Comparison of ENCODE assay signal across 24 cellular contexts in genomic region chr3:184377374-184377773, GRCh38. TPM values are rescaled to one million over a fixed set of nuclear protein-coding genes. Genes with fewer than 3 reads are reported as not detected.
DNase-seq lines count a peak whose midpoint lies in the region; ATAC-seq, FAIRE-seq and TF ChIP-seq lines count a peak whose summit lies in the region.
"Had no signal": no experiment of that assay in that cellular context is flagged by ENCODE, and none has a peak within 500 bp of the region (broad histone marks: within the 10 kb centered on the region; RNA-seq: fewer than 3 reads in every experiment).

No MANE protein-coding gene starts in this region.

- WGBS in H1 (ENCODE audit: extremely low coverage in 1 of 2, insufficient coverage in 1 of 2, insufficient read length in 1 of 2, insufficient replicate concordance in 2 of 2, low coverage in 1 of 2, low lambda C conversion rate in 2 of 2, missing lambda C conversion rate in 1 of 2), 2 experiments, result 90% methylated on average over 5 of the region's 5 CpGs; no CpG with 5 or more reads in 1 of the 2 experiments

- H3K4me3 Mint-ChIP-seq in neural progenitor cell, result peak overlapping the region; percentile 35
- H3K4me3 Mint-ChIP-seq: activated B cell treated with CpG ODN at 0.5 μM for 24 hours; activated naive CD8-positive, alpha-beta T cell treated with anti-CD3 and anti-CD28 coated beads for 36 hours; activated T-cell treated with anti-CD3 and anti-CD28 coated beads, Interleukin-2, amount 50 U/mL, for 72 hours; mesothelial cell of epicardium had no signal

- H3K36me3 Mint-ChIP-seq in neural progenitor cell, result no peaks in the 10 kb centered on the region
- H3K36me3 Mint-ChIP-seq: activated naive CD8-positive, alpha-beta T cell treated with anti-CD3 and anti-CD28 coated beads for 36 hours; brain; mesothelial cell of epicardium had no signal

- TF ChIP-seq RAD21 in H1 (IDR thresholded peaks at IDR 0.05 in 1 of 2, conservative IDR thresholded peaks at IDR 0.05 in 1 of 2; ENCODE audit: low read depth in 2 of 2, low read length in 2 of 2), result no peak

- no peaks in the 10 kb centered on the region for H3K79me1 ChIP-seq in H1 (ENCODE audit: low read depth, low read length)

- no peak overlapping the region for H2BK15ac ChIP-seq in H1 (ENCODE audit: low read length)

- DNase-seq in COLO668 (lab: John Stamatoyannopoulos, UW; ENCODE audit: unreplicated experiment) (peak; percentile 17), NCI-H2081 (lab: John Stamatoyannopoulos, UW) (peak; percentile 69 to 91), H1 (ENCODE audit: low read depth in 1 of 2, low spot score in 2 of 2) (no peak), neural progenitor cell (ENCODE audit: low spot score) (no peak), H7 (no peak), BE2C (no peak)
- no peak for DNase-seq in effector CD4-positive, alpha-beta T cell
- DNase-seq: ACHN; activated B cell treated with CpG ODN at 0.5 μM for 24 hours; activated naive CD8-positive, alpha-beta T cell treated with anti-CD3 and anti-CD28 coated beads for 36 hours; activated T-cell treated with anti-CD3 and anti-CD28 coated beads, Interleukin-2, amount 50 U/mL, for 72 hours; CD4-positive, alpha-beta T cell; colonic mucosa; left cardiac atrium; NCI-H1105 treated with DMSO at 0.1 percent for 48 hours; stimulated activated naive CD8-positive, alpha-beta T cell treated with anti-CD3 and anti-CD28 coated beads, Interleukin-15, Interleukin-2, amounts not matched to agents 100 U/mL and 50 U/mL, for 24 hours; T-helper 2 cell; transverse colon had no signal

- H2AK5ac ChIP-seq in H1 (ENCODE audit: low read depth, low read length), result no peak overlapping the region

- H2AFZ ChIP-seq in H1 (ENCODE audit: low read length), result no peak overlapping the region
- peak overlapping the region; percentile 63 for H2AFZ ChIP-seq in neural progenitor cell (replicated peaks)

- peaks cover 27 to 40% (median 38%) of the 10 kb centered on the region in 4 experiments for H3K27me3 ChIP-seq in H1 (replicated peaks in 1 of 4; ENCODE audit: control insufficient read depth in 3 of 4, extremely low read depth in 1 of 4, insufficient read depth in 3 of 4, low read length in 3 of 4)
- H3K27me3 ChIP-seq in neural progenitor cell, result peaks cover 38% of the 10 kb centered on the region
- H3K27me3 ChIP-seq in H7 (ENCODE audit: control insufficient read depth, insufficient read depth, low read length), result peaks cover 34% of the 10 kb centered on the region
- H3K27me3 ChIP-seq in BE2C, result peaks cover 92% of the 10 kb centered on the region
- H3K27me3 ChIP-seq: right atrium auricular region had no signal

- no peak for TF ChIP-seq EP300 in H1 (IDR thresholded peaks at IDR 0.05; ENCODE audit: borderline replicate concordance in 1 of 2, low read depth in 2 of 2, low read length in 2 of 2)

- ATAC-seq in GM19397 (IDR thresholded peaks at IDR 0.05; ENCODE audit: unreplicated experiment), result no peak
- ATAC-seq: activated T-cell treated with anti-CD3 and anti-CD28 coated beads, Interleukin-2, amount 50 U/mL, for 72 hours; left cardiac atrium had no signal

- no peak for TF ChIP-seq POLR2A in H1 (IDR thresholded peaks at IDR 0.05; ENCODE audit: control extremely low read depth in 1 of 2, low read depth in 2 of 2, low read length in 2 of 2)

- no peak overlapping the region for H3K9ac ChIP-seq in H1 (replicated peaks in 1 of 4; ENCODE audit: extremely low read depth in 1 of 4, low read depth in 3 of 4, low read length in 3 of 4)
- no peak overlapping the region for H3K9ac ChIP-seq in neural progenitor cell

- H3K4me1 Mint-ChIP-seq in neural progenitor cell, result peaks cover 30% of the 10 kb centered on the region

- no peak overlapping the region for H2BK120ac ChIP-seq in H1 (replicated peaks; ENCODE audit: low read depth, low read length)

- no peaks in the 10 kb centered on the region for H3K9me3 Mint-ChIP-seq in neural progenitor cell
- H3K9me3 Mint-ChIP-seq: activated B cell treated with CpG ODN at 0.5 μM for 24 hours; activated naive CD8-positive, alpha-beta T cell treated with anti-CD3 and anti-CD28 coated beads for 36 hours; activated T-cell treated with anti-CD3 and anti-CD28 coated beads, Interleukin-2, amount 50 U/mL, for 72 hours; brain; CD4-positive, alpha-beta T cell; mesothelial cell of epicardium had no signal

- H4K8ac ChIP-seq in H1 (ENCODE audit: extremely low read depth, insufficient read depth, low read length), result no peak overlapping the region

- no peaks in the 10 kb centered on the region for H3K9me3 ChIP-seq in H1 (ENCODE audit: insufficient read depth in 2 of 2, low read depth in 1 of 2, low read length in 1 of 2)
- no peaks in the 10 kb centered on the region for H3K9me3 ChIP-seq in neural progenitor cell (ENCODE audit: low read depth)
- no peaks in the 10 kb centered on the region for H3K9me3 ChIP-seq in BE2C
- H3K9me3 ChIP-seq: colonic mucosa, right atrium auricular region, transverse colon had no signal

- POLR2A ChIA-PET in H1 (lab: Charles Lee; ENCODE audit: partially characterized antibody), result interaction anchor here (0.6 to 1.7 kb wide), 3 partner anchors 10 to 161 kb away, joined by 3 to 5 read pairs (median 4); no protein-coding TSS in a partner anchor

- H2BK5ac ChIP-seq in H1 (ENCODE audit: low read depth, low read length), result no peak overlapping the region

- no peaks in the 10 kb centered on the region for H3K79me2 ChIP-seq in H1 (ENCODE audit: control insufficient read depth in 1 of 2, insufficient read depth in 2 of 2, low read length in 2 of 2)
- H3K79me2 ChIP-seq in neural progenitor cell (ENCODE audit: low read depth), result no peaks in the 10 kb centered on the region

- H3F3A ChIP-seq in neural progenitor cell (ENCODE audit: low read depth), result peaks cover 30% of the 10 kb centered on the region

- H3K4me3 ChIP-seq in H1 (ENCODE audit: extremely low read depth in 1 of 4, insufficient read depth in 2 of 4, low read depth in 3 of 4, low read length in 4 of 4) (peak overlapping the region in 1 of 4 experiments; percentile 41; a peak in 1 of 8 replicates), neural progenitor cell (peak overlapping the region; percentile 21), H7 (ENCODE audit: insufficient read depth, low read depth, low read length) (no peak overlapping the region), BE2C (ENCODE audit: low read depth, low read length) (no peak overlapping the region)
- H3K4me3 ChIP-seq: colonic mucosa, right atrium auricular region, transverse colon had no signal

- no peak overlapping the region for H4K91ac ChIP-seq in H1 (replicated peaks; ENCODE audit: insufficient read length, low read length)

- no peak overlapping the region for H3K27ac ChIP-seq in H1 (ENCODE audit: low read depth, low read length)
- no peak overlapping the region for H3K27ac ChIP-seq in neural progenitor cell
- H3K27ac ChIP-seq: colonic mucosa, right atrium auricular region had no signal

- no peak overlapping the region for H3K56ac ChIP-seq in H1 (replicated peaks; ENCODE audit: insufficient read length, low read depth, low read length)

- peak overlapping the region; percentile 62; the same call in 1 of the 2 replicates for H2BK12ac ChIP-seq in H1 (ENCODE audit: low read depth, low read length)

- no peak overlapping the region for H3K14ac ChIP-seq in H1 (ENCODE audit: insufficient read length)

- peaks cover 0 to 33% (median 27%) of the 10 kb centered on the region in 4 experiments; a peak in 6 of 7 replicates for H3K4me1 ChIP-seq in H1 (replicated peaks in 1 of 4; ENCODE audit: control insufficient read depth in 3 of 4, insufficient read depth in 4 of 4, low read length in 3 of 4)
- peaks cover 34% of the 10 kb centered on the region for H3K4me1 ChIP-seq in neural progenitor cell
- H3K4me1 ChIP-seq in BE2C, result peaks cover 10% of the 10 kb centered on the region

- peaks cover 15% of the 10 kb centered on the region; the same call in 1 of the 2 replicates for H3K23me2 ChIP-seq in H1 (ENCODE audit: low read depth, low read length)

- peaks cover 38% of the 10 kb centered on the region for H3K27me3 Mint-ChIP-seq in neural progenitor cell (ENCODE audit: insufficient read depth, low read depth)

- H2BK20ac ChIP-seq in H1 (ENCODE audit: low read length), result no peak overlapping the region

- FAIRE-seq in H1 (lab: Jason Lieb, UNC), result no peak

- H4K20me1 ChIP-seq in H1 (replicated peaks in 1 of 2; ENCODE audit: control insufficient read depth in 1 of 2, insufficient read depth in 2 of 2, low read length in 2 of 2) (peaks cover 2 to 7% of the 10 kb centered on the region in 2 experiments), neural progenitor cell (ENCODE audit: low read depth) (peaks cover 8% of the 10 kb centered on the region)

- CTCF ChIA-PET in H1 (lab: Charles Lee; ENCODE audit: partially characterized antibody), result interaction anchor here (1.0 to 2.1 kb wide), 17 partner anchors 8 to 401 kb away, joined by 3 to 10 read pairs (median 4); partner anchors contain the start of genes CLCN2 and POLR2H

- no peak overlapping the region for H3K23ac ChIP-seq in H1 (ENCODE audit: insufficient read length)

- TF ChIP-seq CTCF in H1 (IDR thresholded peaks at IDR 0.05; ENCODE audit: control extremely low read depth in 1 of 3, insufficient read depth in 1 of 3, low read depth in 1 of 3, low read length in 3 of 3), result no peak
- TF ChIP-seq CTCF in neural progenitor cell (IDR thresholded peaks at IDR 0.05), result no peak
- TF ChIP-seq CTCF in BE2C (IDR thresholded peaks at IDR 0.05; ENCODE audit: low read depth, low read length), result no peak

- peak overlapping the region; percentile 4 for H4K5ac ChIP-seq in H1 (ENCODE audit: insufficient read length, low read depth, low read length)

- H3K27ac Mint-ChIP-seq in neural progenitor cell, result no peak overlapping the region
- H3K27ac Mint-ChIP-seq: activated B cell treated with CpG ODN at 0.5 μM for 24 hours; activated naive CD8-positive, alpha-beta T cell treated with anti-CD3 and anti-CD28 coated beads for 36 hours; activated T-cell treated with anti-CD3 and anti-CD28 coated beads, Interleukin-2, amount 50 U/mL, for 72 hours; brain; CD4-positive, alpha-beta T cell; mesothelial cell of epicardium had no signal

- 0 out of 2 replicates have a peak overlapping the region, but pooled peaks have one; percentile 9 for H3K18ac ChIP-seq in H1 (ENCODE audit: extremely low read depth, low read length)

- peak overlapping the region; percentile 43 to 56 for H3K4me2 ChIP-seq in H1 (ENCODE audit: insufficient read depth in 1 of 2, low read depth in 2 of 2, low read length in 2 of 2)
- H3K4me2 ChIP-seq in neural progenitor cell, result peak overlapping the region; percentile 65

- H3K4ac ChIP-seq in H1 (replicated peaks; ENCODE audit: insufficient read length, low read depth, low read length), result no peak overlapping the region

- H3K36me3 ChIP-seq in H1 (ENCODE audit: control insufficient read depth in 2 of 4, insufficient read depth in 4 of 4, low read length in 3 of 4) (no peaks in the 10 kb centered on the region), neural progenitor cell (no peaks in the 10 kb centered on the region), H7 (replicated peaks; ENCODE audit: control insufficient read depth, insufficient read depth, low read length) (no peaks in the 10 kb centered on the region), BE2C (no peaks in the 10 kb centered on the region)
- H3K36me3 ChIP-seq: colonic mucosa, right atrium auricular region, transverse colon had no signal

RNA-seq across cellular contexts. Expression of gene THPO, which starts 0.6 kb away (rescaled TPM):
- total RNA-seq in H1 (2021; fragmentation: NEBNext Ultra II Directional; extraction: Animal tissue kit (Norgen Biotek cat#: 25700)), result 0.40 and 1.2 TPM in 2 replicates
- 0.82 and 1.4 TPM in 2 replicates for polyA plus RNA-seq in H1 (2011; rRNA removed)
- polyA plus RNA-seq in H1 (2011; cell fraction: cytosol; rRNA removed), result 0.56 TPM
- polyA plus RNA-seq in H1 (2011; cell fraction: nucleus; rRNA removed), result 0.94 TPM
- polyA plus RNA-seq in H1 (2012, experiment 1 of 2), result 0.68 to 1.2 TPM (median 0.87 TPM) in 4 replicates
- polyA plus RNA-seq in H1 (2012, experiment 2 of 2), result 0.66 TPM
- 0.43 TPM for polyA plus RNA-seq in H1 (2013, experiment 1 of 2)
- polyA plus RNA-seq in H1 (2013, experiment 2 of 2), result 0.53 TPM
- 0.37 and 1.0 TPM in 2 replicates for polyA minus RNA-seq in H1 (2011; rRNA and poly(A)+ RNA removed)
- polyA minus RNA-seq in H1 (2011; cell fraction: cytosol; rRNA and poly(A)+ RNA removed), result 1.2 TPM
- 0.50 TPM for polyA minus RNA-seq in H1 (2011; cell fraction: nucleus; rRNA and poly(A)+ RNA removed)
- total RNA-seq in neural progenitor cell (ENCODE audit: low replicate concordance), result 0.31 and 2.3 TPM in 2 replicates
- total RNA-seq in H7 (2014; rRNA removed; shearing (Covaris generic)), result 0.80 and 1.3 TPM in 2 replicates
- not detected for polyA plus RNA-seq in BE2C (2012; ENCODE audit: insufficient read depth, insufficient read length, low read depth)
- total RNA-seq: activated B cell treated with CpG ODN at 0.5 μM for 24 hours; activated naive CD8-positive, alpha-beta T cell treated with anti-CD3 and anti-CD28 coated beads for 36 hours; activated T-cell treated with anti-CD3 and anti-CD28 coated beads, Interleukin-2, amount 50 U/mL, for 72 hours; CD4-positive, alpha-beta T cell; Daoy; LHCN-M2; transverse colon had no signal

RNA-seq across cellular contexts. Expression of gene CHRD, which starts 2.5 kb away (rescaled TPM):
- 0.63 and 0.86 TPM in 2 replicates for total RNA-seq in H1 (2021; fragmentation: NEBNext Ultra II Directional; extraction: Animal tissue kit (Norgen Biotek cat#: 25700))
- 0.62 and 1.7 TPM in 2 replicates for polyA plus RNA-seq in H1 (2011; rRNA removed)
- polyA plus RNA-seq in H1 (2011; cell fraction: cytosol; rRNA removed), result 1.4 TPM
- 10.3 TPM for polyA plus RNA-seq in H1 (2011; cell fraction: nucleus; rRNA removed)
- polyA plus RNA-seq in H1 (2012, experiment 1 of 2), result 0.52 to 1.4 TPM (median 0.80 TPM) in 4 replicates
- 0.98 TPM for polyA plus RNA-seq in H1 (2012, experiment 2 of 2)
- 0.28 TPM for polyA plus RNA-seq in H1 (2013, experiment 1 of 2)
- 0.35 TPM for polyA plus RNA-seq in H1 (2013, experiment 2 of 2)
- 0.15 and 0.22 TPM in 2 replicates for polyA minus RNA-seq in H1 (2011; rRNA and poly(A)+ RNA removed)
- polyA minus RNA-seq in H1 (2011; cell fraction: cytosol; rRNA and poly(A)+ RNA removed), result 0.37 TPM
- polyA minus RNA-seq in H1 (2011; cell fraction: nucleus; rRNA and poly(A)+ RNA removed), result 2.3 TPM
- 2.3 and 6.8 TPM in 2 replicates for total RNA-seq in neural progenitor cell (ENCODE audit: low replicate concordance)
- total RNA-seq in H7 (2014; rRNA removed; shearing (Covaris generic)), result 4.5 and 10.5 TPM in 2 replicates
- not detected for polyA plus RNA-seq in BE2C (2012; ENCODE audit: insufficient read depth, insufficient read length, low read depth)
- total RNA-seq: activated B cell treated with CpG ODN at 0.5 μM for 24 hours; activated naive CD8-positive, alpha-beta T cell treated with anti-CD3 and anti-CD28 coated beads for 36 hours had no signal

RNA-seq across cellular contexts. Expression of gene POLR2H, which starts 15.9 kb away (rescaled TPM):
- total RNA-seq in H1 (2021; fragmentation: NEBNext Ultra II Directional; extraction: Animal tissue kit (Norgen Biotek cat#: 25700)), result 113 and 118 TPM in 2 replicates
- 253 and 335 TPM in 2 replicates for polyA plus RNA-seq in H1 (2011; rRNA removed)
- polyA plus RNA-seq in H1 (2011; cell fraction: cytosol; rRNA removed), result 372 TPM
- polyA plus RNA-seq in H1 (2011; cell fraction: nucleus; rRNA removed), result 132 TPM
- polyA plus RNA-seq in H1 (2012, experiment 1 of 2), result 156 to 183 TPM (median 164 TPM) in 4 replicates
- 190 TPM for polyA plus RNA-seq in H1 (2012, experiment 2 of 2)
- 109 TPM for polyA plus RNA-seq in H1 (2013, experiment 1 of 2)
- 115 TPM for polyA plus RNA-seq in H1 (2013, experiment 2 of 2)
- polyA minus RNA-seq in H1 (2011; rRNA and poly(A)+ RNA removed), result 65.8 and 81.4 TPM in 2 replicates
- 55.6 TPM for polyA minus RNA-seq in H1 (2011; cell fraction: cytosol; rRNA and poly(A)+ RNA removed)
- 54.6 TPM for polyA minus RNA-seq in H1 (2011; cell fraction: nucleus; rRNA and poly(A)+ RNA removed)
- 128 and 173 TPM in 2 replicates for total RNA-seq in neural progenitor cell (ENCODE audit: low replicate concordance)
- 92.8 and 100 TPM in 2 replicates for total RNA-seq in H7 (2014; rRNA removed; shearing (Covaris generic))
- polyA plus RNA-seq in BE2C (2012; ENCODE audit: insufficient read depth, insufficient read length, low read depth), result 242 TPM

RNA-seq across cellular contexts. Expression of gene CLCN2, which starts 16.0 kb away (rescaled TPM):
- 11.8 and 13.7 TPM in 2 replicates for total RNA-seq in H1 (2021; fragmentation: NEBNext Ultra II Directional; extraction: Animal tissue kit (Norgen Biotek cat#: 25700))
- 16.1 and 20.7 TPM in 2 replicates for polyA plus RNA-seq in H1 (2011; rRNA removed)
- polyA plus RNA-seq in H1 (2011; cell fraction: cytosol; rRNA removed), result 11.9 TPM
- polyA plus RNA-seq in H1 (2011; cell fraction: nucleus; rRNA removed), result 101 TPM
- polyA plus RNA-seq in H1 (2012, experiment 1 of 2), result 10.2 to 14.4 TPM (median 13.8 TPM) in 4 replicates
- 9.8 TPM for polyA plus RNA-seq in H1 (2012, experiment 2 of 2)
- 12.1 TPM for polyA plus RNA-seq in H1 (2013, experiment 1 of 2)
- polyA plus RNA-seq in H1 (2013, experiment 2 of 2), result 9.9 TPM
- 21.6 and 30.2 TPM in 2 replicates for polyA minus RNA-seq in H1 (2011; rRNA and poly(A)+ RNA removed)
- polyA minus RNA-seq in H1 (2011; cell fraction: cytosol; rRNA and poly(A)+ RNA removed), result 10.0 TPM
- polyA minus RNA-seq in H1 (2011; cell fraction: nucleus; rRNA and poly(A)+ RNA removed), result 57.3 TPM
- 16.5 and 38.2 TPM in 2 replicates for total RNA-seq in neural progenitor cell (ENCODE audit: low replicate concordance)
- total RNA-seq in H7 (2014; rRNA removed; shearing (Covaris generic)), result 17.1 and 22.3 TPM in 2 replicates
- polyA plus RNA-seq in BE2C (2012; ENCODE audit: insufficient read depth, insufficient read length, low read depth), result 12.2 TPM

RNA-seq across cellular contexts. Expression of gene FAM131A, which starts 40.0 kb away (rescaled TPM):
- 15.4 and 16.0 TPM in 2 replicates for total RNA-seq in H1 (2021; fragmentation: NEBNext Ultra II Directional; extraction: Animal tissue kit (Norgen Biotek cat#: 25700))
- polyA plus RNA-seq in H1 (2011; rRNA removed), result 21.9 and 35.3 TPM in 2 replicates
- polyA plus RNA-seq in H1 (2011; cell fraction: cytosol; rRNA removed), result 27.7 TPM
- 29.2 TPM for polyA plus RNA-seq in H1 (2011; cell fraction: nucleus; rRNA removed)
- polyA plus RNA-seq in H1 (2012, experiment 1 of 2), result 10.0 to 18.5 TPM (median 15.4 TPM) in 4 replicates
- 12.7 TPM for polyA plus RNA-seq in H1 (2012, experiment 2 of 2)
- polyA plus RNA-seq in H1 (2013, experiment 1 of 2), result 9.2 TPM
- polyA plus RNA-seq in H1 (2013, experiment 2 of 2), result 8.7 TPM
- 8.8 and 13.9 TPM in 2 replicates for polyA minus RNA-seq in H1 (2011; rRNA and poly(A)+ RNA removed)
- 7.0 TPM for polyA minus RNA-seq in H1 (2011; cell fraction: cytosol; rRNA and poly(A)+ RNA removed)
- 12.1 TPM for polyA minus RNA-seq in H1 (2011; cell fraction: nucleus; rRNA and poly(A)+ RNA removed)
- total RNA-seq in neural progenitor cell (ENCODE audit: low replicate concordance), result 17.2 and 37.7 TPM in 2 replicates
- total RNA-seq in H7 (2014; rRNA removed; shearing (Covaris generic)), result 36.9 and 41.1 TPM in 2 replicates
- polyA plus RNA-seq in BE2C (2012; ENCODE audit: insufficient read depth, insufficient read length, low read depth), result 36.2 TPM

Comparison
In these comparisons a context has a peak if more than half of its experiments do, and no peak if none do; other contexts are left out.
1. DNase-seq: peak in COLO668 (single experiment) and NCI-H2081 (2 of 2); none in H1 (0 of 2), neural progenitor cell (single experiment), H7 (single experiment), BE2C (single experiment) and effector CD4-positive, alpha-beta T cell (single experiment).